1 cellular context compared by ENCODE assay signal in genomic region chr17:29588017-29588557, GRCh38.
TF ChIP-seq lines count a peak whose summit lies in the region.

No MANE protein-coding gene starts in this region.

TF ChIP-seq in SK-N-SH, 30 proteins besides CTCF, POLR2A, EP300 and RAD21 (continued from another document):
- TF ChIP-seq, protein P1, sequence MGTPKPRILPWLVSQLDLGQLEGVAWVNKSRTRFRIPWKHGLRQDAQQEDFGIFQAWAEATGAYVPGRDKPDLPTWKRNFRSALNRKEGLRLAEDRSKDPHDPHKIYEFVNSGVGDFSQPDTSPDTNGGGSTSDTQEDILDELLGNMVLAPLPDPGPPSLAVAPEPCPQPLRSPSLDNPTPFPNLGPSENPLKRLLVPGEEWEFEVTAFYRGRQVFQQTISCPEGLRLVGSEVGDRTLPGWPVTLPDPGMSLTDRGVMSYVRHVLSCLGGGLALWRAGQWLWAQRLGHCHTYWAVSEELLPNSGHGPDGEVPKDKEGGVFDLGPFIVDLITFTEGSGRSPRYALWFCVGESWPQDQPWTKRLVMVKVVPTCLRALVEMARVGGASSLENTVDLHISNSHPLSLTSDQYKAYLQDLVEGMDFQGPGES (IDR thresholded peaks at IDR 0.05; ENCODE audit: low read depth, low read length), result no peak
- no peak for TF ChIP-seq MEF2A (IDR thresholded peaks at IDR 0.05; ENCODE audit: borderline replicate concordance, low read depth)
- TF ChIP-seq RCOR1 (IDR thresholded peaks at IDR 0.05; ENCODE audit: low read length), result no peak
- TF ChIP-seq ELF1 (IDR thresholded peaks at IDR 0.05), result no peak
- no peak for TF ChIP-seq EZH2phosphoT487 (IDR thresholded peaks at IDR 0.05; ENCODE audit: borderline replicate concordance, low read depth)
- TF ChIP-seq, protein P2, sequence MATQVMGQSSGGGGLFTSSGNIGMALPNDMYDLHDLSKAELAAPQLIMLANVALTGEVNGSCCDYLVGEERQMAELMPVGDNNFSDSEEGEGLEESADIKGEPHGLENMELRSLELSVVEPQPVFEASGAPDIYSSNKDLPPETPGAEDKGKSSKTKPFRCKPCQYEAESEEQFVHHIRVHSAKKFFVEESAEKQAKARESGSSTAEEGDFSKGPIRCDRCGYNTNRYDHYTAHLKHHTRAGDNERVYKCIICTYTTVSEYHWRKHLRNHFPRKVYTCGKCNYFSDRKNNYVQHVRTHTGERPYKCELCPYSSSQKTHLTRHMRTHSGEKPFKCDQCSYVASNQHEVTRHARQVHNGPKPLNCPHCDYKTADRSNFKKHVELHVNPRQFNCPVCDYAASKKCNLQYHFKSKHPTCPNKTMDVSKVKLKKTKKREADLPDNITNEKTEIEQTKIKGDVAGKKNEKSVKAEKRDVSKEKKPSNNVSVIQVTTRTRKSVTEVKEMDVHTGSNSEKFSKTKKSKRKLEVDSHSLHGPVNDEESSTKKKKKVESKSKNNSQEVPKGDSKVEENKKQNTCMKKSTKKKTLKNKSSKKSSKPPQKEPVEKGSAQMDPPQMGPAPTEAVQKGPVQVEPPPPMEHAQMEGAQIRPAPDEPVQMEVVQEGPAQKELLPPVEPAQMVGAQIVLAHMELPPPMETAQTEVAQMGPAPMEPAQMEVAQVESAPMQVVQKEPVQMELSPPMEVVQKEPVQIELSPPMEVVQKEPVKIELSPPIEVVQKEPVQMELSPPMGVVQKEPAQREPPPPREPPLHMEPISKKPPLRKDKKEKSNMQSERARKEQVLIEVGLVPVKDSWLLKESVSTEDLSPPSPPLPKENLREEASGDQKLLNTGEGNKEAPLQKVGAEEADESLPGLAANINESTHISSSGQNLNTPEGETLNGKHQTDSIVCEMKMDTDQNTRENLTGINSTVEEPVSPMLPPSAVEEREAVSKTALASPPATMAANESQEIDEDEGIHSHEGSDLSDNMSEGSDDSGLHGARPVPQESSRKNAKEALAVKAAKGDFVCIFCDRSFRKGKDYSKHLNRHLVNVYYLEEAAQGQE (IDR thresholded peaks at IDR 0.05; ENCODE audit: low read depth, low read length), result no peak
- no peak for TF ChIP-seq SMC3 (IDR thresholded peaks at IDR 0.05; ENCODE audit: low read depth, low read length)
- TF ChIP-seq CHD2 (IDR thresholded peaks at IDR 0.05; ENCODE audit: low read length, partially characterized antibody), result no peak
- no peak for TF ChIP-seq USF2 (IDR thresholded peaks at IDR 0.05; ENCODE audit: borderline replicate concordance, low read depth, low read length)
- TF ChIP-seq, protein P3, sequence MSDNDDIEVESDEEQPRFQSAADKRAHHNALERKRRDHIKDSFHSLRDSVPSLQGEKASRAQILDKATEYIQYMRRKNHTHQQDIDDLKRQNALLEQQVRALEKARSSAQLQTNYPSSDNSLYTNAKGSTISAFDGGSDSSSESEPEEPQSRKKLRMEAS (IDR thresholded peaks at IDR 0.05; ENCODE audit: low read depth), result no peak
- no peak for TF ChIP-seq SIN3A (IDR thresholded peaks at IDR 0.05; ENCODE audit: borderline replicate concordance, low read depth, low read length)
- no peak for TF ChIP-seq NRF1 (IDR thresholded peaks at IDR 0.05; ENCODE audit: low read depth, low read length)
- TF ChIP-seq GABPA (IDR thresholded peaks at IDR 0.05; ENCODE audit: low read depth), result no peak
- TF ChIP-seq TEAD4 (IDR thresholded peaks at IDR 0.05; ENCODE audit: borderline replicate concordance, insufficient read depth), result no peak
- no peak for TF ChIP-seq FOXM1 (IDR thresholded peaks at IDR 0.05; ENCODE audit: low read depth)
- no peak for TF ChIP-seq TAF1 (IDR thresholded peaks at IDR 0.05; ENCODE audit: borderline replicate concordance, low read depth, low read length)
